Comparison of ENCODE assay signal across 1 cellular context in the genomic region with DNA sequence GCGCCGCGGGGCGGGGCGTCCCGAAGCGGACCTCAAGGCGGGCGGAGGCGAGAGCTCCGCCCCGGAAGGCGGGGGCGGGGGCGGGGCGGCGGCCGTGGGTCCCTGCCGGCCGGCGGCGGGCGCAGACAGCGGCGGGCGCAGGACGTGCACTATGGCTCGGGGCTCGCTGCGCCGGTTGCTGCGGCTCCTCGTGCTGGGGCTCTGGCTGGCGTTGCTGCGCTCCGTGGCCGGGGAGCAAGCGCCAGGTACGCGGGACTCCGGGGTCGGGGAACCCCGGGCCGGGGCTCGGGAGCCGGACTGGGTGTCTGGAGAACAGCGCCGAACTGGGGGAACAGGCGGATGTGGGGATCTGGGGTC.
TF ChIP-seq lines count a peak whose summit lies in the region.

A gene with protein sequence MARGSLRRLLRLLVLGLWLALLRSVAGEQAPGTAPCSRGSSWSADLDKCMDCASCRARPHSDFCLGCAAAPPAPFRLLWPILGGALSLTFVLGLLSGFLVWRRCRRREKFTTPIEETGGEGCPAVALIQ (plus strand): TSS at position 122 of the 357 bp plus-strand sequence. CDS start 30 bp downstream, at position 152.

TF ChIP-seq in IMR-90, 13 proteins besides CTCF, POLR2A, EP300 and RAD21 (continued from another document):
- TF ChIP-seq BHLHE40 (IDR thresholded peaks at IDR 0.05; ENCODE audit: low read depth, low read length) = no peak
- no peak for TF ChIP-seq MAFK (IDR thresholded peaks at IDR 0.05; ENCODE audit: low read depth, low read length)
TF ChIP-seq in IMR-90: peak in this region for 3.
